ENCODE assay signal across 8 cellular contexts in genomic region chr19:17419491-17420266, GRCh38. TPM values are rescaled to one million over a fixed set of nuclear protein-coding genes. Genes with fewer than 3 reads are reported as not detected.
DNase-seq lines count a peak whose midpoint lies in the region; ATAC-seq and TF ChIP-seq lines count a peak whose summit lies in the region.

Gene MVB12A (plus strand): TSS chr19:17420047. CDS start chr19:17420136, 89 bp downstream.

- peaks cover 2% of the 10 kb centered on the region for H3K36me3 Mint-ChIP-seq in neural progenitor cell

- CTCF ChIA-PET in HEK293 (lab: Yijun Ruan, JAX), result interaction anchor here (0.6 to 1.2 kb wide), 5 partner anchors 18 to 28 kb away, joined by 3 to 7 read pairs (median 6); no protein-coding TSS in a partner anchor

- peak within 1 kb of the TSS; percentile 69 for H3K4me3 ChIP-seq in HEK293 (ENCODE audit: low read depth, low read length)
- H3K4me3 ChIP-seq in neural progenitor cell, result peak within 1 kb of the TSS; percentile 87

- H2AFZ ChIP-seq in neural progenitor cell (replicated peaks), result peak within 1 kb of the TSS; percentile 85

- ATAC-seq in foreskin keratinocyte, result peak; percentile 87

- peak within 1 kb of the TSS; percentile 64 for H3K9ac ChIP-seq in ES-I3 (ENCODE audit: low read depth, low read length)
- H3K9ac ChIP-seq in neural progenitor cell, result no peak within 1 kb of the TSS

- DNase-seq in MV-4-11 (lab: John Stamatoyannopoulos, UW) (peak; percentile 100), SK-MEL-5 (ENCODE audit: low read depth, low spot score) (peak; percentile 98), foreskin keratinocyte (peak; percentile 96 to 98), neural progenitor cell (ENCODE audit: low spot score) (peak; percentile 99), stromal cell of bone marrow (ENCODE audit: low read depth) (peak; percentile 99)
- peak; percentile 96 for DNase-seq in activated naive CD4-positive, alpha-beta T cell treated with Interleukin-2 at 50 U/mL for 16 hours

- no peaks in the 10 kb centered on the region for H3K27me3 ChIP-seq in foreskin keratinocyte
- H3K27me3 ChIP-seq in neural progenitor cell, result no peaks in the 10 kb centered on the region

- H3K4me1 ChIP-seq in ES-I3 (ENCODE audit: insufficient read depth, low read length) (peaks cover 15% of the 10 kb centered on the region), HEK293 (ENCODE audit: control insufficient read depth, insufficient read depth, low read length) (no peaks in the 10 kb centered on the region; the same call in 1 of the 2 replicates), foreskin keratinocyte (no peaks in the 10 kb centered on the region), neural progenitor cell (peaks cover 18% of the 10 kb centered on the region)

- peak within 1 kb of the TSS; percentile 84 for H3K4me2 ChIP-seq in neural progenitor cell

- H3K9me3 Mint-ChIP-seq in neural progenitor cell, result no peaks in the 10 kb centered on the region

- no peaks in the 10 kb centered on the region for H3K36me3 ChIP-seq in ES-I3 (ENCODE audit: insufficient read depth, low read length)
- peaks cover 4 to 6% of the 10 kb centered on the region in 2 experiments; a peak in 2 of 3 replicates for H3K36me3 ChIP-seq in HEK293 (ENCODE audit: control insufficient read depth in 2 of 2, insufficient read depth in 1 of 2, low read length in 2 of 2)
- H3K36me3 ChIP-seq in neural progenitor cell, result no peaks in the 10 kb centered on the region

- H3F3A ChIP-seq in neural progenitor cell (ENCODE audit: low read depth), result peaks cover 56% of the 10 kb centered on the region

- no peak for TF ChIP-seq CTCF in HEK293 (tag by site-specific recombination; IDR thresholded peaks at IDR 0.05)
- TF ChIP-seq CTCF in foreskin keratinocyte (conservative IDR thresholded peaks at IDR 0.05), result no peak
- TF ChIP-seq CTCF in neural progenitor cell (IDR thresholded peaks at IDR 0.05), result no peak

- POLR2A ChIA-PET in HEK293 (lab: Yijun Ruan, JAX), result interaction anchor here (0.6 to 1.6 kb wide), 22 partner anchors 9 to 440 kb away, joined by 3 to 12 read pairs (median 5); partner anchors contain the start of genes BST2, PGLS, RPL18A and SLC27A1

- H4K20me1 ChIP-seq in neural progenitor cell (ENCODE audit: low read depth), result no peaks in the 10 kb centered on the region

- no peaks in the 10 kb centered on the region for H3K79me2 ChIP-seq in neural progenitor cell (ENCODE audit: low read depth)

- peaks cover 30% of the 10 kb centered on the region for H3K4me1 Mint-ChIP-seq in neural progenitor cell

- peak within 1 kb of the TSS; percentile 84 for H3K27ac Mint-ChIP-seq in neural progenitor cell

- peak within 1 kb of the TSS; percentile 93 for H3K4me3 Mint-ChIP-seq in neural progenitor cell

- in situ Hi-C loops in SK-MEL-5 (cut with HindIII; ENCODE audit: low pct_unique_long_range_greater_than_20kb, low sequenced_read_pairs), result no loop called here

- peaks cover 11% of the 10 kb centered on the region for H3K27me3 Mint-ChIP-seq in neural progenitor cell (ENCODE audit: insufficient read depth, low read depth)

- H3K27ac ChIP-seq in HEK293 (ENCODE audit: extremely low read depth, low read depth, low read length) (peak within 1 kb of the TSS; percentile 37), foreskin keratinocyte (no peak within 1 kb of the TSS), neural progenitor cell (peak within 1 kb of the TSS; percentile 5)

- no peaks in the 10 kb centered on the region for H3K9me3 ChIP-seq in ES-I3 (ENCODE audit: control insufficient read depth, insufficient read depth, low read length)
- no peaks in the 10 kb centered on the region for H3K9me3 ChIP-seq in HEK293 (ENCODE audit: control insufficient read depth, insufficient read depth, low read depth, low read length)
- H3K9me3 ChIP-seq in neural progenitor cell (ENCODE audit: low read depth), result no peaks in the 10 kb centered on the region

TF ChIP-seq in HEK293, 187 proteins besides CTCF, POLR2A, EP300 and RAD21 (continues in another document):
- peak; percentile 98 for TF ChIP-seq ZBTB17 (tag by site-specific recombination; IDR thresholded peaks at IDR 0.05)
- TF ChIP-seq ZNF664 (tag by site-specific recombination; IDR thresholded peaks at IDR 0.05), result peak; percentile 30; the same call in 1 of the 2 replicates
- peak; percentile 40; the same call in 1 of the 2 replicates for TF ChIP-seq OSR2 (tag by site-specific recombination; IDR thresholded peaks at IDR 0.05)
- TF ChIP-seq ZSCAN30 (tag by site-specific recombination; IDR thresholded peaks at IDR 0.05), result peak; percentile 82
- peak; percentile 33; the same call in 1 of the 2 replicates for TF ChIP-seq BCL11B (tag by site-specific recombination; IDR thresholded peaks at IDR 0.05; ENCODE audit: low read depth)
- peak; percentile 18; the same call in 1 of the 2 replicates for TF ChIP-seq KLF9 (tag by site-specific recombination; IDR thresholded peaks at IDR 0.05; ENCODE audit: low read depth)
- TF ChIP-seq ZSCAN16 (tag by site-specific recombination; IDR thresholded peaks at IDR 0.05), result 0 out of 2 replicates have a peak, but pooled peaks have one; percentile 18
- TF ChIP-seq KLF1 (tag by site-specific recombination; IDR thresholded peaks at IDR 0.05), result peak; percentile 33; the same call in 1 of the 2 replicates
- TF ChIP-seq ZNF24 (tag by site-specific recombination; IDR thresholded peaks at IDR 0.05), result peak; percentile 59; the same call in 1 of the 2 replicates
- TF ChIP-seq ZBTB21 (tag by site-specific recombination; IDR thresholded peaks at IDR 0.05), result 0 out of 2 replicates have a peak, but pooled peaks have one; percentile 22
- TF ChIP-seq PRDM10 (tag by site-specific recombination; IDR thresholded peaks at IDR 0.05), result peak; percentile 14; the same call in 1 of the 2 replicates
- 0 out of 2 replicates have a peak, but pooled peaks have one; percentile 48 for TF ChIP-seq ZNF610 (tag by site-specific recombination; IDR thresholded peaks at IDR 0.05; ENCODE audit: borderline replicate concordance)
- peak; percentile 66; the same call in 1 of the 2 replicates for TF ChIP-seq OVOL3 (tag by site-specific recombination; IDR thresholded peaks at IDR 0.05)
- TF ChIP-seq ZNF112 (tag by site-specific recombination; IDR thresholded peaks at IDR 0.05), result no peak
- TF ChIP-seq YY1 (tag by site-specific recombination; IDR thresholded peaks at IDR 0.05), result peak; percentile 80
- TF ChIP-seq ZNF501 (tag by site-specific recombination; IDR thresholded peaks at IDR 0.05), result peak; percentile 21; the same call in 1 of the 2 replicates
- TF ChIP-seq TRIM28 (IDR thresholded peaks at IDR 0.05; ENCODE audit: borderline replicate concordance, low read length), result peak; percentile 76
- peak; percentile 40; the same call in 1 of the 2 replicates for TF ChIP-seq KLF8 (tag by site-specific recombination; IDR thresholded peaks at IDR 0.05)
- peak; percentile 89 for TF ChIP-seq ZNF580 (tag by site-specific recombination; IDR thresholded peaks at IDR 0.05)
- TF ChIP-seq ZNF629 (tag by site-specific recombination; IDR thresholded peaks at IDR 0.05), result peak; percentile 91
- peak; percentile 40; the same call in 1 of the 2 replicates for TF ChIP-seq ZEB2 (tag by site-specific recombination; IDR thresholded peaks at IDR 0.05)
- peak; percentile 31; the same call in 1 of the 2 replicates for TF ChIP-seq GLIS1 (tag by site-specific recombination; IDR thresholded peaks at IDR 0.05)
- TF ChIP-seq SP7 (tag by site-specific recombination; IDR thresholded peaks at IDR 0.05), result peak; percentile 82
- TF ChIP-seq ZNF660 (tag by site-specific recombination; IDR thresholded peaks at IDR 0.05), result peak; percentile 84; the same call in 1 of the 2 replicates
- TF ChIP-seq ZFP69B (tag by site-specific recombination; IDR thresholded peaks at IDR 0.05), result peak; percentile 56; the same call in 1 of the 2 replicates
- TF ChIP-seq EGR2 (tag by site-specific recombination; IDR thresholded peaks at IDR 0.05; ENCODE audit: low read depth), result peak; percentile 28; the same call in 1 of the 2 replicates

RNA-seq across cellular contexts. Expression of gene MVB12A, which starts in this region (rescaled TPM):
- total RNA-seq in SK-MEL-5 (2014; rRNA removed; shearing (Covaris generic)), result 53.4 and 59.8 TPM in 2 replicates
- polyA plus RNA-seq in SK-MEL-5 (2015; cell fraction: cytosol; rRNA removed), result 78.4 and 93.3 TPM in 2 replicates
- polyA plus RNA-seq in SK-MEL-5 (2015; cell fraction: nucleus; rRNA removed), result 19.4 and 28.0 TPM in 2 replicates
- 49.1 and 62.6 TPM in 2 replicates for total RNA-seq in foreskin keratinocyte
- 78.8 and 91.2 TPM in 2 replicates for polyA plus RNA-seq in foreskin keratinocyte
- total RNA-seq in neural progenitor cell (ENCODE audit: low replicate concordance), result 33.2 and 88.6 TPM in 2 replicates
